ENCODE assay signal across 8 cellular contexts in the genomic region with DNA sequence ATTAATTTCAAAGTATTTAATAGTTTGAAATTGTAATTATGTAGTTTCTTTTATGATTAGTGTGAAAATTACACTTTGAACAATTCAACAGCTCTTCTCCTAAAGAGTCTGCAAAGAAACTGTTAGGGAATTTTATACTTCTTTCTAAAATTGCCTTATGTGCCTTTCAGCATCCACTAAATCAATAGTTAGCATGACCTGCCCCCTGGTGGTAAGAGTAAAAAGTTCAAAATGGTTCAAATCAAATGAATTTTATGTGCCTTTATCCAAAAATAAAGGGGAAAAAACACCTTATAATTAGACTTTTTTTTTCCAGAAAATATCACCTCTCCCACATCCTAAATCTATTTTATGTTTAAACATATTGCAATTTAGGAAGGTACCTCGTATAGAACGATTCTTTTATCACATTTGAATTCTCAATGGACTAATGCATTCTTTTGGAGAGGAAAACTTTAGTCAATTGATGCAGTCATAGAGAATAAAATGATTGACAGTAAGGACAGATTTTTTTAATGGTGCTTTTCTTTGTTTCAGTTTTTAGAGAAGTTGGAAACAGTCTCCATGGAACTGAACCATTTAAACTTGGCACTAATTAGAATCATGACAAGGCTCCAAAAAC.
A peak's percentile ranks its signal among the peaks of the same experiment; 100 is the strongest.
DNase-seq lines count a peak whose midpoint lies in the region; ATAC-seq and TF ChIP-seq lines count a peak whose summit lies in the region.

No MANE protein-coding gene starts in this region.

- in situ Hi-C loops in GM23248 (cut with MboI), result loop anchor here (10.0 kb wide), 2 partner anchors 828 to 1078 kb away; a partner anchor contains a TSS

- H3K27me3 ChIP-seq in GM23248 (replicated peaks; ENCODE audit: insufficient read depth) (no peaks in the 10 kb centered on the region), PC-9 (ENCODE audit: insufficient read depth, low read depth) (no peaks in the 10 kb centered on the region)

- no TSS peak for BruUV-seq in PC-9 (replicated peaks; lab: Mats Ljungman, UMichigan)

- H3K9me3 ChIP-seq in GM23248 (ENCODE audit: low read depth) (no peaks in the 10 kb centered on the region), PC-9 (ENCODE audit: insufficient read depth, low read depth) (no peaks in the 10 kb centered on the region)

- intact Hi-C loops in PC-9 (cut with micrococcal nuclease; ENCODE audit: unreplicated experiment), result loop anchor here (1.0 to 10.0 kb wide), 7 partner anchors 834 to 1656 kb away; no protein-coding TSS in a partner anchor

- H2AFZ ChIP-seq in GM23248 (0 out of 2 replicates have a peak overlapping the region, but pooled peaks have one; percentile 6), PC-9 (no peak overlapping the region)

- no peak for ATAC-seq in HG03378 (IDR thresholded peaks at IDR 0.05; ENCODE audit: unreplicated experiment)

- H3K4me1 Mint-ChIP-seq in nephron, result peaks cover 20% of the 10 kb centered on the region

- DNase-seq in NCI-H2081 (lab: John Stamatoyannopoulos, UW), result peak; percentile 64 to 74
- no peak for DNase-seq in NCI-H2081 treated with DMSO at 0.1 percent for 48 hours (lab: John Stamatoyannopoulos, UW)
- DNase-seq in GM23248, result peak; percentile 65
- DNase-seq in PC-9, result peak in 1 of 2 experiments; percentile 20
- peak; percentile 1 for DNase-seq in effector CD8-positive, alpha-beta T cell (lab: John Stamatoyannopoulos, UW)
- DNase-seq in GF-D8 (lab: John Stamatoyannopoulos, UW), result no peak

- TF ChIP-seq CTCF in PC-9 (conservative IDR thresholded peaks at IDR 0.05) (peak; percentile 87), nephron (IDR thresholded peaks at IDR 0.05; ENCODE audit: unreplicated experiment in 3 of 3) (peak; percentile 76 to 80 (median 76))

- H3K9me2 ChIP-seq in GM23248 (ENCODE audit: insufficient read depth) (no peaks in the 10 kb centered on the region), PC-9 (ENCODE audit: insufficient read depth) (no peaks in the 10 kb centered on the region)

- H3K79me2 ChIP-seq in GM23248 (ENCODE audit: insufficient read depth) (no peaks in the 10 kb centered on the region), PC-9 (ENCODE audit: low read depth) (no peaks in the 10 kb centered on the region)

- H4K20me1 ChIP-seq in GM23248 (ENCODE audit: insufficient read depth) (no peaks in the 10 kb centered on the region), PC-9 (ENCODE audit: insufficient read depth) (no peaks in the 10 kb centered on the region)

- no peaks in the 10 kb centered on the region for H3K9me3 Mint-ChIP-seq in nephron

- no peaks in the 10 kb centered on the region for H3F3A ChIP-seq in GM23248 (ENCODE audit: insufficient read depth)
- H3F3A ChIP-seq in PC-9 (ENCODE audit: insufficient read depth, low read depth), result no peaks in the 10 kb centered on the region

- no peaks in the 10 kb centered on the region for H3K27me3 Mint-ChIP-seq in nephron (ENCODE audit: low read depth)

- peaks cover 11% of the 10 kb centered on the region for H3K36me3 Mint-ChIP-seq in nephron (ENCODE audit: low read depth)

- H3K4me3 Mint-ChIP-seq in nephron, result no peak overlapping the region

- H3K27ac ChIP-seq in GM23248 (no peak overlapping the region), PC-9 (no peak overlapping the region)

- no peak overlapping the region for H3K27ac Mint-ChIP-seq in nephron

- CTCF ChIA-PET in PC-9 (lab: Charles Lee), result interaction anchor here (0.6 to 3.0 kb wide), 4 partner anchors 790 to 1341 kb away, joined by 3 to 21 read pairs (median 7); no protein-coding TSS in a partner anchor

- H3K4me1 ChIP-seq in GM23248 (ENCODE audit: insufficient read depth), result no peaks in the 10 kb centered on the region
- no peaks in the 10 kb centered on the region; the same call in 1 of the 2 replicates for H3K4me1 ChIP-seq in PC-9 (replicated peaks; ENCODE audit: insufficient read depth)

- 0 to 2% methylated on average over 2 of the region's 2 CpGs for WGBS in GM23248 (ENCODE audit: low coverage in 1 of 2, low lambda C conversion rate in 2 of 2, missing lambda C conversion rate in 2 of 2), 2 experiments

- H3K4me2 ChIP-seq in GM23248 (ENCODE audit: unreplicated experiment) (no peak overlapping the region), PC-9 (no peak overlapping the region)

- no peak overlapping the region for H3K9ac ChIP-seq in GM23248

- POLR2A ChIA-PET in PC-9 (lab: Charles Lee; ENCODE audit: unreplicated experiment), result no interaction called here

- H3K36me3 ChIP-seq in GM23248 (ENCODE audit: low read depth) (no peaks in the 10 kb centered on the region), PC-9 (ENCODE audit: low read depth) (no peaks in the 10 kb centered on the region)

- H3K4me3 ChIP-seq in GM23248, result no peak overlapping the region
- H3K4me3 ChIP-seq in PC-9, result no peak overlapping the region

Comparison
In these comparisons a context has a peak if more than half of its experiments do, and no peak if none do; other contexts are left out.
1. DNase-seq: peak in NCI-H2081 (2 of 2), GM23248 (single experiment) and effector CD8-positive, alpha-beta T cell (single experiment); none in NCI-H2081 treated with DMSO at 0.1 percent for 48 hours (single experiment) and GF-D8 (single experiment).